In the genomic region with DNA sequence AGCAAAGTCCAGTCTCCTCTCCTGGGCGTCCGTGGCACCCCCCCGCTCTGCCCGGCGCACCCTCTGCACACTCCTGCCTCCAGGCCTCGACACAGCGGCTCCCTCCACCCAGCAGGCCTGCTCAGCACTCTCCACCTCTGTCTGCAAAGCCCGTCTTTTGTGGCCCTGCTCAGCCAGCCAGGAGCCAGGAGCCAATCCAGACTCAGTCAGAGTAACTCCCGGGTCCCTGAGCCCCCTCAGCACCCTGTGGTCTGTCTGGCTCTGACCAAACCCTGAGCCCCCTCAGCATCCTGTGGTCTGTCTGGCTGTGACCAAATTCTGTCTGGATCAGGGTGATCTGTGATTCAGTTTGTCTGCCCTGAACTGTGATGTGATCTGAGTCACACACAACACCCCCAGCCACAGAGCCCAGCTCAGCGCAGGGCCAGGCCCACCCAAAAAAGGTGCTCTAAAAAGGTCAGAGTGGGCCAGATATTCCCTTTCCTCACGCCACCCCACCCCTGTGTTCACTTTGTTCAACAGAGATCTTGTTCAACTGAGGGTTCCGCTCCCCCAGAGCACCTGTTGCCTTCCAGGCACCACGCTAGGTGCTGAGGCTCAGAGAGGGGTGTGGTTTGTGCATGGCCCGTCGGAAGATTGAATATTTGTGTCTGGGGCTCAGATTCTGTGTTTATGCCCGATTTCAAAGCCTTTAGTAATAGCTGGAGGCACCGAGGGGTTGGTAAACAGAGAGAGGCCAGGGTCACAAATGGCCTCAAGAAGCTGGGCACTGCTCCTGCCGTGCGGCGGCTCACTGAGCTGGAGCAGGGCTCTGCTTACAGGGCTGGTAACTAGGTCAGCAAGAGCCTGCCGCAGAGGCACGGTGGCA, we compare ENCODE assay signal across 9 cellular contexts.
A peak's percentile ranks its signal among the peaks of the same experiment; 100 is the strongest.
DNase-seq lines count a peak whose midpoint lies in the region; ATAC-seq lines count a peak whose summit lies in the region.
"Had no signal": no experiment of that assay in that cellular context is flagged by ENCODE, and none has a peak within 500 bp of the region (broad histone marks: within the 10 kb centered on the region; RNA-seq: fewer than 3 reads in every experiment).

No MANE protein-coding gene starts in this region.

- DNase-seq in NCI-H146 (lab: John Stamatoyannopoulos, UW): peak; percentile 20
- DNase-seq in NCI-H146 treated with DMSO at 0.1 percent for 48 hours (lab: John Stamatoyannopoulos, UW; ENCODE audit: unreplicated experiment): no peak
- DNase-seq in activated CD8-positive, alpha-beta memory T cell treated with anti-CD3 and anti-CD28 coated beads for 48 hours (ENCODE audit: low read depth in 2 of 3, low spot score in 2 of 3): peak; percentile 45 to 54 (median 50)
- peak; percentile 94 for DNase-seq in glomerular visceral epithelial cell (ENCODE audit: extremely low spot score)
- DNase-seq in stimulated activated CD8-positive, alpha-beta memory T cell treated with anti-CD3 and anti-CD28 coated beads, Interleukin-4, amount 100 ng/mL, for 48 hours: peak; percentile 77
- no peak for DNase-seq in COLO668 (lab: John Stamatoyannopoulos, UW; ENCODE audit: unreplicated experiment)
- no peak for DNase-seq in SIG-M5 (lab: John Stamatoyannopoulos, UW)
- DNase-seq: SW 1271 had no signal

- no peak for ATAC-seq in GM21528 (IDR thresholded peaks at IDR 0.05; ENCODE audit: low FRiP score, unreplicated experiment)

Comparison
In these comparisons a context has a peak if more than half of its experiments do, and no peak if none do; other contexts are left out.
1. DNase-seq: peak in NCI-H146 (single experiment), activated CD8-positive, alpha-beta memory T cell treated with anti-CD3 and anti-CD28 coated beads for 48 hours (3 of 3), glomerular visceral epithelial cell (single experiment) and stimulated activated CD8-positive, alpha-beta memory T cell treated with anti-CD3 and anti-CD28 coated beads, Interleukin-4, amount 100 ng/mL, for 48 hours (single experiment); none in NCI-H146 treated with DMSO at 0.1 percent for 48 hours (single experiment), COLO668 (single experiment) and SIG-M5 (single experiment).